Comparison of ENCODE assay signal across 8 cellular contexts in genomic region chr1:23772049-23772853, GRCh38. TPM values are rescaled to one million over a fixed set of nuclear protein-coding genes. Genes with fewer than 3 reads are reported as not detected.
A peak's percentile ranks its signal among the peaks of the same experiment; 100 is the strongest.
DNase-seq lines count a peak whose midpoint lies in the region; ATAC-seq, FAIRE-seq and TF ChIP-seq lines count a peak whose summit lies in the region.

No MANE protein-coding gene starts in this region.

- ATAC-seq in HG03342 (IDR thresholded peaks at IDR 0.05; ENCODE audit: unreplicated experiment), result no peak

- FAIRE-seq in keratinocyte (lab: Jason Lieb, UNC), result peak; percentile 75

- dilution Hi-C loops in keratinocyte (cut with MboI; ENCODE audit: extremely low pct_ligation_motif_present, low sequenced_read_pairs), result no loop called here

- no peak overlapping the region for H3K9ac ChIP-seq in keratinocyte (ENCODE audit: control insufficient read depth, extremely low read depth, insufficient read depth, low read length)

- TF ChIP-seq CTCF in HEK293 (tag by site-specific recombination; IDR thresholded peaks at IDR 0.05), result peak; percentile 83
- TF ChIP-seq CTCF in VCaP (conservative IDR thresholded peaks at IDR 0.05), result peak; percentile 95
- peak; percentile 93 to 99 (median 97) for TF ChIP-seq CTCF in keratinocyte (optimal IDR thresholded peaks at IDR 0.05 in 1 of 3, IDR thresholded peaks at IDR 0.05 in 1 of 3, conservative IDR thresholded peaks at IDR 0.05 in 1 of 3; ENCODE audit: extremely low read depth in 1 of 3, insufficient read depth in 2 of 3, low read length in 3 of 3)

- CTCF ChIA-PET in HEK293 (lab: Yijun Ruan, JAX), result interaction anchor here (0.6 to 2.5 kb wide), 38 partner anchors 8 to 656 kb away, joined by 3 to 29 read pairs (median 4); partner anchors contain the start of genes CNR2 and FUCA1

- H3K9me1 ChIP-seq in keratinocyte (ENCODE audit: control insufficient read depth, extremely low read depth, insufficient read depth, low read length), result no peaks in the 10 kb centered on the region

- H3K36me3 ChIP-seq in HEK293 (ENCODE audit: control insufficient read depth in 2 of 2, insufficient read depth in 1 of 2, low read length in 2 of 2), result peaks cover 15 to 35% of the 10 kb centered on the region in 2 experiments; a peak in 2 of 3 replicates
- peaks cover 4 to 8% of the 10 kb centered on the region in 2 experiments for H3K36me3 ChIP-seq in keratinocyte (ENCODE audit: control insufficient read depth in 2 of 2, extremely low read depth in 1 of 2, insufficient read depth in 2 of 2, low read length in 2 of 2)

- H4K20me1 ChIP-seq in keratinocyte (ENCODE audit: control insufficient read depth, extremely low read depth, insufficient read depth, low read length), result no peaks in the 10 kb centered on the region

- H3K4me2 ChIP-seq in keratinocyte (ENCODE audit: control insufficient read depth, extremely low read depth, insufficient read depth, low read depth, low read length), result peak overlapping the region; percentile 60

- H2AFZ ChIP-seq in keratinocyte (ENCODE audit: control insufficient read depth, low read length), result peak overlapping the region; percentile 71

- H3K9me3 ChIP-seq in HEK293 (ENCODE audit: control insufficient read depth, insufficient read depth, low read depth, low read length) (no peaks in the 10 kb centered on the region), keratinocyte (ENCODE audit: control insufficient read depth, low read depth, low read length) (no peaks in the 10 kb centered on the region)

- POLR2A ChIA-PET in HEK293 (lab: Yijun Ruan, JAX), result interaction anchor here (0.6 to 1.3 kb wide), 10 partner anchors 9 to 421 kb away, joined by 3 to 6 read pairs (median 4); partner anchors contain the start of genes GALE, LYPLA2 and RPL11

- H3K4me1 ChIP-seq in HEK293 (ENCODE audit: control insufficient read depth, insufficient read depth, low read length) (no peaks in the 10 kb centered on the region), keratinocyte (ENCODE audit: control insufficient read depth, extremely low read depth, insufficient read depth, low read length) (peaks cover 5% of the 10 kb centered on the region)

- no peak overlapping the region for H3K4me3 ChIP-seq in HEK293 (ENCODE audit: low read depth, low read length)
- no peak overlapping the region for H3K4me3 ChIP-seq in keratinocyte (ENCODE audit: control insufficient read depth in 2 of 3, extremely low read depth in 1 of 3, insufficient read depth in 2 of 3, low read depth in 1 of 3, low read length in 3 of 3)

- peak; percentile 87 for DNase-seq in CD1c-positive myeloid dendritic cell (ENCODE audit: extremely low spot score)
- peak; percentile 87 for DNase-seq in NCI-H2171 treated with DMSO at 0.1 percent for 48 hours (lab: John Stamatoyannopoulos, UW)
- peak; percentile 41 for DNase-seq in brain pericyte (ENCODE audit: low read depth, low spot score)
- peak; percentile 66 for DNase-seq in keratinocyte (ENCODE audit: low read depth, low spot score)
- DNase-seq in stimulated activated CD4-positive, alpha-beta T cell treated with anti-CD3 and anti-CD28 coated beads, Interleukin-1b, Interleukin-23, amount 100 ng/mL, for 24 hours (ENCODE audit: low read depth in 4 of 4, low spot score in 1 of 4), result peak; percentile 69 to 84 (median 76)

- H3K27ac ChIP-seq in HEK293 (ENCODE audit: extremely low read depth, low read depth, low read length) (no peak overlapping the region), VCaP (no peak overlapping the region), keratinocyte (ENCODE audit: control insufficient read depth, insufficient read depth, low read length) (no peak overlapping the region)

- H3K27me3 ChIP-seq in keratinocyte (ENCODE audit: control insufficient read depth, extremely low read depth, insufficient read depth, low read length), result no peaks in the 10 kb centered on the region

- H3K79me2 ChIP-seq in keratinocyte (ENCODE audit: control insufficient read depth, insufficient read depth, low read length), result peaks cover 13% of the 10 kb centered on the region

TF ChIP-seq in HEK293, 187 proteins besides CTCF, POLR2A, EP300 and RAD21 (continues in another document):
- TF ChIP-seq ZNF521 (tag by site-specific recombination; IDR thresholded peaks at IDR 0.05) (no peak), ZNF600 (tag by site-specific recombination; IDR thresholded peaks at IDR 0.05) (0 out of 2 replicates have a peak, but pooled peaks have one; percentile 32), ZNF2 (tag by site-specific recombination; IDR thresholded peaks at IDR 0.05) (peak; percentile 71), SETDB1 (IDR thresholded peaks at IDR 0.05; ENCODE audit: insufficient read length, low read length) (no peak), ZNF169 (tag by site-specific recombination; IDR thresholded peaks at IDR 0.05) (no peak), PRDM1 (tag by site-specific recombination; IDR thresholded peaks at IDR 0.05) (0 out of 2 replicates have a peak, but pooled peaks have one; percentile 60), ZNF362 (tag by site-specific recombination; IDR thresholded peaks at IDR 0.05) (peak; percentile 58; the same call in 1 of the 2 replicates), ZNF654 (tag by site-specific recombination; IDR thresholded peaks at IDR 0.05; ENCODE audit: low read depth) (peak; percentile 75), ZNF302 (tag by site-specific recombination; IDR thresholded peaks at IDR 0.05; ENCODE audit: low read depth) (no peak)

RNA-seq across cellular contexts. Expression of gene PITHD1, which starts 6.0 kb away (rescaled TPM):
- polyA plus RNA-seq in keratinocyte, result 48.9 to 60.8 TPM (median 59.4 TPM) in 3 replicates
- 17.9 TPM for polyA plus RNA-seq in keratinocyte (2011; ENCODE audit: low read depth)
- 54.3 and 63.7 TPM in 2 replicates for polyA plus RNA-seq in keratinocyte (2011; cell fraction: cytosol; rRNA removed)
- 35.8 and 46.7 TPM in 2 replicates for polyA plus RNA-seq in keratinocyte (2011; cell fraction: nucleus; rRNA removed)
- polyA plus RNA-seq in keratinocyte (2012; ENCODE audit: low replicate concordance), result 36.7 and 62.0 TPM in 2 replicates
- polyA minus RNA-seq in keratinocyte, result 13.4 to 15.6 TPM (median 14.4 TPM) in 3 replicates
- polyA minus RNA-seq in keratinocyte (2011; cell fraction: cytosol; rRNA and poly(A)+ RNA removed), result 20.3 TPM
- polyA minus RNA-seq in keratinocyte (2011; cell fraction: nucleus; rRNA and poly(A)+ RNA removed), result 6.8 and 8.0 TPM in 2 replicates

RNA-seq across cellular contexts. Expression of gene LYPLA2, which starts 18.7 kb away (rescaled TPM):
- polyA plus RNA-seq in keratinocyte, result 51.7 to 81.7 TPM (median 73.9 TPM) in 3 replicates
- 27.7 TPM for polyA plus RNA-seq in keratinocyte (2011; ENCODE audit: low read depth)
- 58.6 and 99.6 TPM in 2 replicates for polyA plus RNA-seq in keratinocyte (2011; cell fraction: cytosol; rRNA removed)
- 63.3 and 92.1 TPM in 2 replicates for polyA plus RNA-seq in keratinocyte (2011; cell fraction: nucleus; rRNA removed)
- polyA plus RNA-seq in keratinocyte (2012; ENCODE audit: low replicate concordance), result 61.1 and 73.9 TPM in 2 replicates
- 54.5 to 70.5 TPM (median 61.2 TPM) in 3 replicates for polyA minus RNA-seq in keratinocyte
- polyA minus RNA-seq in keratinocyte (2011; cell fraction: cytosol; rRNA and poly(A)+ RNA removed), result 134 TPM
- polyA minus RNA-seq in keratinocyte (2011; cell fraction: nucleus; rRNA and poly(A)+ RNA removed), result 29.7 and 39.1 TPM in 2 replicates

RNA-seq across cellular contexts. Expression of gene GALE, which starts 28.3 kb away (rescaled TPM):
- polyA plus RNA-seq in keratinocyte, result 52.8 to 68.3 TPM (median 66.9 TPM) in 3 replicates
- polyA plus RNA-seq in keratinocyte (2011; ENCODE audit: low read depth), result 16.0 TPM
- polyA plus RNA-seq in keratinocyte (2011; cell fraction: cytosol; rRNA removed), result 32.5 and 51.1 TPM in 2 replicates
- polyA plus RNA-seq in keratinocyte (2011; cell fraction: nucleus; rRNA removed), result 58.9 and 68.1 TPM in 2 replicates
- 31.5 and 55.2 TPM in 2 replicates for polyA plus RNA-seq in keratinocyte (2012; ENCODE audit: low replicate concordance)
- polyA minus RNA-seq in keratinocyte, result 37.5 to 51.9 TPM (median 38.4 TPM) in 3 replicates
- 36.4 TPM for polyA minus RNA-seq in keratinocyte (2011; cell fraction: cytosol; rRNA and poly(A)+ RNA removed)
- 20.2 and 22.2 TPM in 2 replicates for polyA minus RNA-seq in keratinocyte (2011; cell fraction: nucleus; rRNA and poly(A)+ RNA removed)

RNA-seq across cellular contexts. Expression of gene ELOA, which starts 29.0 kb away (rescaled TPM):
- polyA plus RNA-seq in keratinocyte, result 18.0 to 43.9 TPM (median 31.8 TPM) in 3 replicates
- 33.1 TPM for polyA plus RNA-seq in keratinocyte (2011; ENCODE audit: low read depth)
- 28.3 and 36.5 TPM in 2 replicates for polyA plus RNA-seq in keratinocyte (2011; cell fraction: cytosol; rRNA removed)
- 28.0 and 33.4 TPM in 2 replicates for polyA plus RNA-seq in keratinocyte (2011; cell fraction: nucleus; rRNA removed)
- polyA plus RNA-seq in keratinocyte (2012; ENCODE audit: low replicate concordance), result 17.5 and 36.3 TPM in 2 replicates
- 16.7 to 31.0 TPM (median 23.8 TPM) in 3 replicates for polyA minus RNA-seq in keratinocyte
- 34.1 TPM for polyA minus RNA-seq in keratinocyte (2011; cell fraction: cytosol; rRNA and poly(A)+ RNA removed)
- polyA minus RNA-seq in keratinocyte (2011; cell fraction: nucleus; rRNA and poly(A)+ RNA removed), result 16.0 and 25.8 TPM in 2 replicates

RNA-seq across cellular contexts. Expression of gene HMGCL, which starts 53.0 kb away (rescaled TPM):
- polyA plus RNA-seq in keratinocyte, result 24.1 to 35.0 TPM (median 29.6 TPM) in 3 replicates
- polyA plus RNA-seq in keratinocyte (2011; ENCODE audit: low read depth), result 13.9 TPM
- polyA plus RNA-seq in keratinocyte (2011; cell fraction: cytosol; rRNA removed), result 23.6 and 23.7 TPM in 2 replicates
- polyA plus RNA-seq in keratinocyte (2011; cell fraction: nucleus; rRNA removed), result 26.0 and 26.5 TPM in 2 replicates
- polyA plus RNA-seq in keratinocyte (2012; ENCODE audit: low replicate concordance), result 22.9 and 36.0 TPM in 2 replicates
- polyA minus RNA-seq in keratinocyte, result 7.3 to 18.4 TPM (median 16.4 TPM) in 3 replicates
- 8.4 TPM for polyA minus RNA-seq in keratinocyte (2011; cell fraction: cytosol; rRNA and poly(A)+ RNA removed)
- polyA minus RNA-seq in keratinocyte (2011; cell fraction: nucleus; rRNA and poly(A)+ RNA removed), result 8.7 and 10.8 TPM in 2 replicates
